Comparison of ENCODE assay signal across 9 cellular contexts in the genomic region with DNA sequence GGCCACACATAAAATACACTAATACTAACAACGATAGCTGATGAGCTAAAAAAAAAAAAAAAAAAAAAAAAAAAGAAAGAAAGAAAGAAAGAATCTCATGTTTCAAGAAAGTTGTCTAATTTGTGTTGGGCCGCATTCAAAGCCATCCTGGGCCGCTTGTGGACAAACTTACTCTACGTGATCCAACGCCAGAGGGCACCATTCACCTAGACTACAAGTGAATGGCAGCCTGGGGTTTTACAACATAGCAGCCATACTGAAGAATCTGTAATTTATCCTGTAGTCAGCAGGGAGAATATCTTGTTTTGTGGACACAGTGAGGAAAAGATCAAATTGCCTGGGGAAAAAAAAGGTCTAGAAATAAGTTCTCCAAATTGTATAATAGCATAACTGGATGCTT. TPM values are rescaled to one million over a fixed set of nuclear protein-coding genes. Genes with fewer than 3 reads are reported as not detected.
DNase-seq lines count a peak whose midpoint lies in the region; FAIRE-seq and TF ChIP-seq lines count a peak whose summit lies in the region.
"Had no signal": no experiment of that assay in that cellular context is flagged by ENCODE, and none has a peak within 500 bp of the region (broad histone marks: within the 10 kb centered on the region; RNA-seq: fewer than 3 reads in every experiment).

No MANE protein-coding gene starts in this region.

- H3K4me2 ChIP-seq in astrocyte (ENCODE audit: low read length), result no peak overlapping the region
- H3K4me2 ChIP-seq: BLaER1 had no signal

- H3K4me1 ChIP-seq in astrocyte (ENCODE audit: insufficient read depth, low read length), result no peaks in the 10 kb centered on the region
- H3K4me1 ChIP-seq: BLaER1 had no signal

- no peaks in the 10 kb centered on the region for H3K79me2 ChIP-seq in astrocyte (ENCODE audit: insufficient read depth, low read length)

- no peak for FAIRE-seq in astrocyte (lab: Jason Lieb, UNC)

- H3K36me3 Mint-ChIP-seq in astrocyte (ENCODE audit: low read depth, unreplicated experiment), result no peaks in the 10 kb centered on the region

- H3K27me3 Mint-ChIP-seq in astrocyte (ENCODE audit: low read depth, unreplicated experiment), result no peaks in the 10 kb centered on the region

- TF ChIP-seq CTCF in astrocyte (IDR thresholded peaks at IDR 0.05; ENCODE audit: insufficient read depth, low read depth, low read length), result peak; percentile 45

- H4K20me1 ChIP-seq in astrocyte (ENCODE audit: insufficient read depth, low read length), result no peaks in the 10 kb centered on the region
- H4K20me1 ChIP-seq: BLaER1 had no signal

- no peaks in the 10 kb centered on the region for H3K4me1 Mint-ChIP-seq in astrocyte (ENCODE audit: low read depth, unreplicated experiment)

- H3K27me3 ChIP-seq in astrocyte (ENCODE audit: insufficient read depth, low read length), result no peaks in the 10 kb centered on the region
- H3K27me3 ChIP-seq: BLaER1 had no signal

- H3K9ac ChIP-seq in astrocyte (ENCODE audit: low read length), result no peak overlapping the region
- H3K9ac ChIP-seq: BLaER1 had no signal

- no peak overlapping the region for H3K4me3 Mint-ChIP-seq in astrocyte (ENCODE audit: unreplicated experiment)

- no peak overlapping the region for H3K27ac Mint-ChIP-seq in astrocyte (ENCODE audit: unreplicated experiment)

- peaks cover 3% of the 10 kb centered on the region for H3K9me3 ChIP-seq in astrocyte (ENCODE audit: insufficient read depth, low read depth, low read length)

- H3K9me3 Mint-ChIP-seq in astrocyte (ENCODE audit: unreplicated experiment), result peaks cover 3% of the 10 kb centered on the region

- no peaks in the 10 kb centered on the region for H3K36me3 ChIP-seq in astrocyte (ENCODE audit: insufficient read depth, low read length)
- H3K36me3 ChIP-seq: BLaER1 had no signal

- no peak overlapping the region for H3K27ac ChIP-seq in astrocyte (ENCODE audit: low read depth, low read length)
- H3K27ac ChIP-seq: BLaER1 had no signal

- no peak overlapping the region for H3K4me3 ChIP-seq in astrocyte (ENCODE audit: insufficient read depth, low read depth, low read length)
- H3K4me3 ChIP-seq: BLaER1 had no signal

- DNase-seq in NCI-H345 (lab: John Stamatoyannopoulos, UW), result peak; percentile 58
- DNase-seq in NCI-H345 treated with DMSO at 0.1 percent for 48 hours (lab: John Stamatoyannopoulos, UW; ENCODE audit: unreplicated experiment), result no peak
- DNase-seq in HS-27A (ENCODE audit: low read depth), result peak; percentile 11
- peak; percentile 1 for DNase-seq in SHP77 treated with DMSO at 0.1 percent for 48 hours (lab: John Stamatoyannopoulos, UW)
- DNase-seq in astrocyte (ENCODE audit: low read depth), result peak; percentile 45
- peak; percentile 75 for DNase-seq in iPS-NIHi11 (ENCODE audit: low spot score)
- peak; percentile 30 for DNase-seq in stimulated activated CD4-positive, alpha-beta T cell treated with anti-CD3 and anti-CD28 coated beads, Interleukin-2, amount 100 ng/mL, for 4 hours (ENCODE audit: low read depth)
- DNase-seq in GDM1 (lab: John Stamatoyannopoulos, UW), result no peak

- no peak overlapping the region for H2AFZ ChIP-seq in astrocyte (ENCODE audit: low read depth, low read length)

RNA-seq across cellular contexts. Expression of a gene that starts 47.0 kb away (rescaled TPM):
- 1.8 TPM in 2 replicates for total RNA-seq in astrocyte

Comparison
In these comparisons a context has a peak if more than half of its experiments do, and no peak if none do; other contexts are left out.
1. DNase-seq: peak in NCI-H345 (single experiment), HS-27A (single experiment), SHP77 treated with DMSO at 0.1 percent for 48 hours (single experiment), astrocyte (single experiment), iPS-NIHi11 (single experiment) and stimulated activated CD4-positive, alpha-beta T cell treated with anti-CD3 and anti-CD28 coated beads, Interleukin-2, amount 100 ng/mL, for 4 hours (single experiment); none in NCI-H345 treated with DMSO at 0.1 percent for 48 hours (single experiment) and GDM1 (single experiment).